Comparison of ENCODE assay signal across 20 cellular contexts in the genomic region with DNA sequence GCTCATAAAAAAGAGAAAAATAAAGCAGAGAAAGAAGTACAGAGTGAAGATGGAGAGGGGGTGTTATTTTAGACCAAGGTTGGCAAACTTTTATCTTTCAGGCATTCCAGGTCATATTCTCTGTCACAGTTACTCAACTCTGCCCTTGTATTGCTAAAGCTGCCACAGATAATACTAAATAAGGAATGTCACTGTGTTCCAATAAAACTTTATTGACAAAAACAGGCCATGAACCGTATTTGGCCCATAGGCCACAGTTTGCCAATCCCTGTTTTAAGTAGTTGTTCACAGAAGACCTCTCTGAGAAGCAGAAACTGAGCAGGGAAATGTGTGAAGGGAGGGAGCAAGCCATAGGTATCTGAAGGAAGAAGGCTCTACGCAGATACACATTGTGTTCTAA.
A peak's percentile ranks its signal among the peaks of the same experiment; 100 is the strongest.
DNase-seq lines count a peak whose midpoint lies in the region; ATAC-seq and TF ChIP-seq lines count a peak whose summit lies in the region.
"Had no signal": no experiment of that assay in that cellular context is flagged by ENCODE, and none has a peak within 500 bp of the region (broad histone marks: within the 10 kb centered on the region; RNA-seq: fewer than 3 reads in every experiment).

No MANE protein-coding gene starts in this region.

- ATAC-seq in GM21528 (IDR thresholded peaks at IDR 0.05; ENCODE audit: low FRiP score, unreplicated experiment) (no peak), HG03039 (IDR thresholded peaks at IDR 0.05; ENCODE audit: unreplicated experiment) (no peak)
- ATAC-seq: CD8-positive, alpha-beta T cell had no signal

- H3K23ac ChIP-seq in neuronal stem cell (ENCODE audit: low read depth, low read length, poor library complexity), result no peak overlapping the region

- H3K14ac ChIP-seq in neuronal stem cell (ENCODE audit: low read length), result no peak overlapping the region

- peak overlapping the region; percentile 44 for H3K27ac ChIP-seq in epithelial cell of prostate
- peak overlapping the region; percentile 81 for H3K27ac ChIP-seq in neuronal stem cell (replicated peaks; ENCODE audit: low read length)

- H3K4me2 ChIP-seq in neuronal stem cell (ENCODE audit: insufficient read depth, low read length, poor library complexity, severe bottlenecking), result no peak overlapping the region

- no CpG with 5 or more reads among the region's 2 CpGs for WGBS in neuronal stem cell (ENCODE audit: extremely low coverage in 2 of 2, insufficient read length in 2 of 2, insufficient replicate concordance in 1 of 2), 2 donors
- 87 to 96% methylated on average over 2 of the region's 2 CpGs for WGBS in lower leg skin, 2 donors

- H3K4me1 Mint-ChIP-seq in HFFc6 (ENCODE audit: low read depth), result peaks cover 24% of the 10 kb centered on the region

- peaks cover 2% of the 10 kb centered on the region; the same call in 1 of the 2 replicates for H3K27me3 Mint-ChIP-seq in HFFc6 (ENCODE audit: insufficient read depth)

- H3K27me3 ChIP-seq in neuronal stem cell (ENCODE audit: control insufficient read depth in 3 of 3, insufficient read depth in 3 of 3, low read depth in 1 of 3, low read length in 3 of 3), result no peaks in the 10 kb centered on the region

- H3K4me3 Mint-ChIP-seq in HFFc6, result no peak overlapping the region
- H3K4me3 Mint-ChIP-seq: CD8-positive, alpha-beta T cell had no signal

- no peak overlapping the region for H2BK12ac ChIP-seq in neuronal stem cell (ENCODE audit: low read length)

- no peak overlapping the region for H2BK5ac ChIP-seq in neuronal stem cell (ENCODE audit: low read length)

- no peak for TF ChIP-seq POLR2A in lower leg skin (IDR thresholded peaks at IDR 0.05)

- no peak overlapping the region for H3K18ac ChIP-seq in neuronal stem cell (ENCODE audit: low read length)

- intact Hi-C loops in lower leg skin (cut with DNase I; ENCODE audit: low total_unique reads), result no loop called here

- peaks cover 5% of the 10 kb centered on the region for H3K79me1 ChIP-seq in neuronal stem cell (ENCODE audit: low read depth, low read length)

- H3K4me1 ChIP-seq in neuronal stem cell (ENCODE audit: control insufficient read depth in 2 of 2, insufficient read depth in 1 of 2, low read depth in 1 of 2, low read length in 2 of 2), result peaks cover 43 to 75% of the 10 kb centered on the region in 2 donors

- no peak overlapping the region for H2BK15ac ChIP-seq in neuronal stem cell (ENCODE audit: low read length)

- no peak overlapping the region for H2AK5ac ChIP-seq in neuronal stem cell (ENCODE audit: low read depth, low read length)

- H3K27ac Mint-ChIP-seq in HFFc6, result peak overlapping the region; percentile 40; the same call in 1 of the 2 replicates
- H3K27ac Mint-ChIP-seq: CD8-positive, alpha-beta T cell had no signal

- no peak overlapping the region for H4K8ac ChIP-seq in neuronal stem cell (ENCODE audit: low read depth, low read length)

- DNase-seq in HFFc6 (no peak), amniotic epithelial cell (ENCODE audit: low read depth) (peak; percentile 48), epithelial cell of prostate (ENCODE audit: low read depth, low spot score) (no peak), neuronal stem cell (ENCODE audit: low spot score) (no peak), lower leg skin (ENCODE audit: low spot score in 2 of 2) (no peak), NCI-H2196 (lab: John Stamatoyannopoulos, UW; ENCODE audit: unreplicated experiment) (no peak)
- DNase-seq: AML-193; C1 segment of cervical spinal cord; CD8-positive, alpha-beta T cell; GDM1; NCI-H1417; NCI-H1694 treated with DMSO at 0.1 percent for 48 hours; NCI-H2081 treated with DMSO at 0.1 percent for 48 hours; NCI-H2171 treated with DMSO at 0.1 percent for 48 hours; NCI-H446 treated with DMSO at 0.1 percent for 48 hours; NCI-H526 treated with DMSO at 0.1 percent for 48 hours; OCI-M1; Right ventricle myocardium superior had no signal

- peaks cover 0 to under 1% of the 10 kb centered on the region in 2 donors for H3K9me3 ChIP-seq in neuronal stem cell (replicated peaks in 1 of 2; ENCODE audit: control insufficient read depth in 2 of 2, insufficient read depth in 1 of 2, low read depth in 1 of 2, low read length in 2 of 2)

- H2BK120ac ChIP-seq in neuronal stem cell (ENCODE audit: low read depth, low read length), result no peak overlapping the region

- H3K36me3 ChIP-seq in neuronal stem cell (replicated peaks in 1 of 2; ENCODE audit: control insufficient read depth in 2 of 2, insufficient read depth in 2 of 2, low read length in 2 of 2), result peaks cover 0 to 21% of the 10 kb centered on the region in 2 donors

- peaks cover 5% of the 10 kb centered on the region; the same call in 1 of the 2 replicates for H3K36me3 Mint-ChIP-seq in HFFc6 (ENCODE audit: low read depth)
- H3K36me3 Mint-ChIP-seq: CD8-positive, alpha-beta T cell had no signal

- H3K4me3 ChIP-seq in neuronal stem cell (ENCODE audit: low read length in 2 of 2), result no peak overlapping the region
- no peak overlapping the region for H3K4me3 ChIP-seq in lower leg skin (ENCODE audit: low read depth, poor library complexity, severe bottlenecking)

- TF ChIP-seq CTCF in HFFc6 (IDR thresholded peaks at IDR 0.05), result no peak
- TF ChIP-seq CTCF in lower leg skin (IDR thresholded peaks at IDR 0.05), result no peak

- H3K9ac ChIP-seq in neuronal stem cell (ENCODE audit: low read depth, low read length, poor library complexity), result no peak overlapping the region

- H3K9me3 Mint-ChIP-seq in HFFc6, result no peaks in the 10 kb centered on the region
- H3K9me3 Mint-ChIP-seq: CD8-positive, alpha-beta T cell had no signal

- no peak overlapping the region for H3K4ac ChIP-seq in neuronal stem cell (ENCODE audit: low read length)

- no peak overlapping the region for H4K91ac ChIP-seq in neuronal stem cell (ENCODE audit: low read depth, low read length, poor library complexity)

- no peak overlapping the region for H2AFZ ChIP-seq in neuronal stem cell (ENCODE audit: low read length)
